In the genomic region with DNA sequence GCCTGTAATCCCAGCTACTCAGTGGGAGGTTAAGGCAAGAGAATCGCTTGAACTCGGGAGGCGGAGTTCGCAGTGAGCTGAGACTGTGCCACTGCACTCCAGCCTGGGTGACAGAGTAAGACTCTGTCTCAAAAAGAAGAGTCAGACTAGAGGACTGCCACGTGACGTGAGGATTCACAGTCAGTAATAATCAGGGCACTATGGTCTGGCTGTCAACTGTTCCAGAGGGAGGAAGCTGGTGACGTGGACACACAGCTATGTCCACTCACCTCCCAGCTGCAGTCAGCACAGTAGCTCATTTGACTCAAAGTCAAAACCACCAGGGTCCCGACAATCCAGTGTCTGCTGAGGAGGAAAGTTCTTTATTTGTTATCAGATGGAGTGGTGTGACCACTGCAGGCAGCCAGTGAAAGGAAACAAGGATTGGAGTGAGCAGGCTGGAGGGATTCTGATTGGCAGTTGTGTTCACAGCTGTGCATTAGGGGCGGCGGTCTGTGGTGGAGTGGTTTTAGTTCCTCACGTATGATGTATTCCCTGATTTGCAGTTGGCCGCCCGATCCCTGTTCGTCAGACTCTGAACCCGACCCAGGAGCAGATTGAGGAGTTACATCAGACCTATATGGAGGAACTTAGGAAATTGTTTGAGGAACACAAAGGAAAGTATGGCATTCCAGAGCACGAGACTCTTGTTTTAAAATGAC, we compare ENCODE assay signal across 1 cellular context.
TF ChIP-seq lines count a peak whose summit lies in the region.

No MANE protein-coding gene starts in this region.

TF ChIP-seq in HepG2, 621 proteins besides CTCF, POLR2A, EP300 and RAD21 (continued from another document and continues in another):
- TF ChIP-seq THAP11 (CRISPR knock-in tag; IDR thresholded peaks at IDR 0.05), result peak; percentile 80
- TF ChIP-seq, protein P1, sequence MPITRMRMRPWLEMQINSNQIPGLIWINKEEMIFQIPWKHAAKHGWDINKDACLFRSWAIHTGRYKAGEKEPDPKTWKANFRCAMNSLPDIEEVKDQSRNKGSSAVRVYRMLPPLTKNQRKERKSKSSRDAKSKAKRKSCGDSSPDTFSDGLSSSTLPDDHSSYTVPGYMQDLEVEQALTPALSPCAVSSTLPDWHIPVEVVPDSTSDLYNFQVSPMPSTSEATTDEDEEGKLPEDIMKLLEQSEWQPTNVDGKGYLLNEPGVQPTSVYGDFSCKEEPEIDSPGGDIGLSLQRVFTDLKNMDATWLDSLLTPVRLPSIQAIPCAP (CRISPR knock-in tag; IDR thresholded peaks at IDR 0.05; ENCODE audit: low read depth), result no peak
- TF ChIP-seq, protein P2, sequence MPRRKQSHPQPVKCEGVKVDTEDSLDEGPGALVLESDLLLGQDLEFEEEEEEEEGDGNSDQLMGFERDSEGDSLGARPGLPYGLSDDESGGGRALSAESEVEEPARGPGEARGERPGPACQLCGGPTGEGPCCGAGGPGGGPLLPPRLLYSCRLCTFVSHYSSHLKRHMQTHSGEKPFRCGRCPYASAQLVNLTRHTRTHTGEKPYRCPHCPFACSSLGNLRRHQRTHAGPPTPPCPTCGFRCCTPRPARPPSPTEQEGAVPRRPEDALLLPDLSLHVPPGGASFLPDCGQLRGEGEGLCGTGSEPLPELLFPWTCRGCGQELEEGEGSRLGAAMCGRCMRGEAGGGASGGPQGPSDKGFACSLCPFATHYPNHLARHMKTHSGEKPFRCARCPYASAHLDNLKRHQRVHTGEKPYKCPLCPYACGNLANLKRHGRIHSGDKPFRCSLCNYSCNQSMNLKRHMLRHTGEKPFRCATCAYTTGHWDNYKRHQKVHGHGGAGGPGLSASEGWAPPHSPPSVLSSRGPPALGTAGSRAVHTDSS (CRISPR knock-in tag; conservative IDR thresholded peaks at IDR 0.05), result 0 out of 2 replicates have a peak, but pooled peaks have one; percentile 43
- TF ChIP-seq MATR3 (CRISPR knock-in tag; IDR thresholded peaks at IDR 0.05), result no peak
- peak; percentile 91 for TF ChIP-seq ZNF547 (CRISPR knock-in tag; IDR thresholded peaks at IDR 0.05)
- no peak; the same call in 1 of the 2 replicates for TF ChIP-seq GLMP (CRISPR knock-in tag; IDR thresholded peaks at IDR 0.05; ENCODE audit: borderline replicate concordance)
- no peak for TF ChIP-seq ZZZ3 (CRISPR knock-in tag; IDR thresholded peaks at IDR 0.05; ENCODE audit: borderline replicate concordance)
- TF ChIP-seq, protein P3, sequence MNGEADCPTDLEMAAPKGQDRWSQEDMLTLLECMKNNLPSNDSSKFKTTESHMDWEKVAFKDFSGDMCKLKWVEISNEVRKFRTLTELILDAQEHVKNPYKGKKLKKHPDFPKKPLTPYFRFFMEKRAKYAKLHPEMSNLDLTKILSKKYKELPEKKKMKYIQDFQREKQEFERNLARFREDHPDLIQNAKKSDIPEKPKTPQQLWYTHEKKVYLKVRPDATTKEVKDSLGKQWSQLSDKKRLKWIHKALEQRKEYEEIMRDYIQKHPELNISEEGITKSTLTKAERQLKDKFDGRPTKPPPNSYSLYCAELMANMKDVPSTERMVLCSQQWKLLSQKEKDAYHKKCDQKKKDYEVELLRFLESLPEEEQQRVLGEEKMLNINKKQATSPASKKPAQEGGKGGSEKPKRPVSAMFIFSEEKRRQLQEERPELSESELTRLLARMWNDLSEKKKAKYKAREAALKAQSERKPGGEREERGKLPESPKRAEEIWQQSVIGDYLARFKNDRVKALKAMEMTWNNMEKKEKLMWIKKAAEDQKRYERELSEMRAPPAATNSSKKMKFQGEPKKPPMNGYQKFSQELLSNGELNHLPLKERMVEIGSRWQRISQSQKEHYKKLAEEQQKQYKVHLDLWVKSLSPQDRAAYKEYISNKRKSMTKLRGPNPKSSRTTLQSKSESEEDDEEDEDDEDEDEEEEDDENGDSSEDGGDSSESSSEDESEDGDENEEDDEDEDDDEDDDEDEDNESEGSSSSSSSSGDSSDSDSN (CRISPR knock-in tag; IDR thresholded peaks at IDR 0.05), result peak; percentile 60; the same call in 1 of the 2 replicates
- peak; percentile 88 for TF ChIP-seq AHR (CRISPR knock-in tag; IDR thresholded peaks at IDR 0.05)
- TF ChIP-seq, protein P4, sequence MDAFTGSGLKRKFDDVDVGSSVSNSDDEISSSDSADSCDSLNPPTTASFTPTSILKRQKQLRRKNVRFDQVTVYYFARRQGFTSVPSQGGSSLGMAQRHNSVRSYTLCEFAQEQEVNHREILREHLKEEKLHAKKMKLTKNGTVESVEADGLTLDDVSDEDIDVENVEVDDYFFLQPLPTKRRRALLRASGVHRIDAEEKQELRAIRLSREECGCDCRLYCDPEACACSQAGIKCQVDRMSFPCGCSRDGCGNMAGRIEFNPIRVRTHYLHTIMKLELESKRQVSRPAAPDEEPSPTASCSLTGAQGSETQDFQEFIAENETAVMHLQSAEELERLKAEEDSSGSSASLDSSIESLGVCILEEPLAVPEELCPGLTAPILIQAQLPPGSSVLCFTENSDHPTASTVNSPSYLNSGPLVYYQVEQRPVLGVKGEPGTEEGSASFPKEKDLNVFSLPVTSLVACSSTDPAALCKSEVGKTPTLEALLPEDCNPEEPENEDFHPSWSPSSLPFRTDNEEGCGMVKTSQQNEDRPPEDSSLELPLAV (CRISPR knock-in tag; conservative IDR thresholded peaks at IDR 0.05; ENCODE audit: low read depth), result no peak
- no peak for TF ChIP-seq GABPA (IDR thresholded peaks at IDR 0.05; ENCODE audit: low read depth, low read length)
- peak; percentile 73 for TF ChIP-seq GABPA (CRISPR knock-in tag; IDR thresholded peaks at IDR 0.05; ENCODE audit: low read depth)
- TF ChIP-seq GMEB1 (CRISPR knock-in tag; IDR thresholded peaks at IDR 0.05; ENCODE audit: borderline replicate concordance), result no peak; the same call in 1 of the 2 replicates
- no peak for TF ChIP-seq ZSCAN30 (CRISPR knock-in tag; IDR thresholded peaks at IDR 0.05)
- TF ChIP-seq RFX1 (IDR thresholded peaks at IDR 0.05), result no peak
- peak; percentile 95 for TF ChIP-seq MEF2D (CRISPR knock-in tag; IDR thresholded peaks at IDR 0.05)
- no peak for TF ChIP-seq SMARCE1 (IDR thresholded peaks at IDR 0.05; ENCODE audit: borderline replicate concordance)
- no peak for TF ChIP-seq MTF2 (CRISPR knock-in tag; IDR thresholded peaks at IDR 0.05; ENCODE audit: borderline replicate concordance)
- TF ChIP-seq HCFC1 (IDR thresholded peaks at IDR 0.05; ENCODE audit: low read depth, low read length), result no peak
- TF ChIP-seq DMAP1 (CRISPR knock-in tag; IDR thresholded peaks at IDR 0.05), result peak; percentile 95
- TF ChIP-seq ZNF614 (CRISPR knock-in tag; IDR thresholded peaks at IDR 0.05; ENCODE audit: borderline replicate concordance), result peak; percentile 96
- TF ChIP-seq ZNF546 (CRISPR knock-in tag; conservative IDR thresholded peaks at IDR 0.05), result no peak; the same call in 1 of the 2 replicates
- no peak for TF ChIP-seq ZNF776 (CRISPR knock-in tag; IDR thresholded peaks at IDR 0.05)
- TF ChIP-seq, protein P5, sequence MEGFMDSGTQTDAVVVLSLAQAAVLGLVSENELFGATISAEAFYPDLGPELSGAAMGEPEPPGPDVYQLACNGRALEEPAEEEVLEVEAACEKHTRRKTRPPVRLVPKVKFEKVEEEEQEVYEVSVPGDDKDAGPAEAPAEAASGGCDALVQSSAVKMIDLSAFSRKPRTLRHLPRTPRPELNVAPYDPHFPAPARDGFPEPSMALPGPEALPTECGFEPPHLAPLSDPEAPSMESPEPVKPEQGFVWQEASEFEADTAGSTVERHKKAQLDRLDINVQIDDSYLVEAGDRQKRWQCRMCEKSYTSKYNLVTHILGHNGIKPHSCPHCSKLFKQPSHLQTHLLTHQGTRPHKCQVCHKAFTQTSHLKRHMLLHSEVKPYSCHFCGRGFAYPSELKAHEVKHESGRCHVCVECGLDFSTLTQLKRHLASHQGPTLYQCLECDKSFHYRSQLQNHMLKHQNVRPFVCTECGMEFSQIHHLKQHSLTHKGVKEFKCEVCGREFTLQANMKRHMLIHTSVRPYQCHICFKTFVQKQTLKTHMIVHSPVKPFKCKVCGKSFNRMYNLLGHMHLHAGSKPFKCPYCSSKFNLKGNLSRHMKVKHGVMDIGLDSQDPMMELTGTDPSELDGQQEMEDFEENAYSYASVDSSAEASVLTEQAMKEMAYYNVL (CRISPR knock-in tag; IDR thresholded peaks at IDR 0.05; ENCODE audit: borderline replicate concordance), result peak; percentile 96; the same call in 1 of the 2 replicates
- TF ChIP-seq, protein P6, sequence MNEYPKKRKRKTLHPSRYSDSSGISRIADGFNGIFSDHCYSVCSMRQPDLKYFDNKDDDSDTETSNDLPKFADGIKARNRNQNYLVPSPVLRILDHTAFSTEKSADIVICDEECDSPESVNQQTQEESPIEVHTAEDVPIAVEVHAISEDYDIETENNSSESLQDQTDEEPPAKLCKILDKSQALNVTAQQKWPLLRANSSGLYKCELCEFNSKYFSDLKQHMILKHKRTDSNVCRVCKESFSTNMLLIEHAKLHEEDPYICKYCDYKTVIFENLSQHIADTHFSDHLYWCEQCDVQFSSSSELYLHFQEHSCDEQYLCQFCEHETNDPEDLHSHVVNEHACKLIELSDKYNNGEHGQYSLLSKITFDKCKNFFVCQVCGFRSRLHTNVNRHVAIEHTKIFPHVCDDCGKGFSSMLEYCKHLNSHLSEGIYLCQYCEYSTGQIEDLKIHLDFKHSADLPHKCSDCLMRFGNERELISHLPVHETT (CRISPR knock-in tag; conservative IDR thresholded peaks at IDR 0.05), result peak; percentile 50; the same call in 1 of the 2 replicates
- no peak for TF ChIP-seq HOXA7 (CRISPR knock-in tag; IDR thresholded peaks at IDR 0.05)
- TF ChIP-seq, protein P7, sequence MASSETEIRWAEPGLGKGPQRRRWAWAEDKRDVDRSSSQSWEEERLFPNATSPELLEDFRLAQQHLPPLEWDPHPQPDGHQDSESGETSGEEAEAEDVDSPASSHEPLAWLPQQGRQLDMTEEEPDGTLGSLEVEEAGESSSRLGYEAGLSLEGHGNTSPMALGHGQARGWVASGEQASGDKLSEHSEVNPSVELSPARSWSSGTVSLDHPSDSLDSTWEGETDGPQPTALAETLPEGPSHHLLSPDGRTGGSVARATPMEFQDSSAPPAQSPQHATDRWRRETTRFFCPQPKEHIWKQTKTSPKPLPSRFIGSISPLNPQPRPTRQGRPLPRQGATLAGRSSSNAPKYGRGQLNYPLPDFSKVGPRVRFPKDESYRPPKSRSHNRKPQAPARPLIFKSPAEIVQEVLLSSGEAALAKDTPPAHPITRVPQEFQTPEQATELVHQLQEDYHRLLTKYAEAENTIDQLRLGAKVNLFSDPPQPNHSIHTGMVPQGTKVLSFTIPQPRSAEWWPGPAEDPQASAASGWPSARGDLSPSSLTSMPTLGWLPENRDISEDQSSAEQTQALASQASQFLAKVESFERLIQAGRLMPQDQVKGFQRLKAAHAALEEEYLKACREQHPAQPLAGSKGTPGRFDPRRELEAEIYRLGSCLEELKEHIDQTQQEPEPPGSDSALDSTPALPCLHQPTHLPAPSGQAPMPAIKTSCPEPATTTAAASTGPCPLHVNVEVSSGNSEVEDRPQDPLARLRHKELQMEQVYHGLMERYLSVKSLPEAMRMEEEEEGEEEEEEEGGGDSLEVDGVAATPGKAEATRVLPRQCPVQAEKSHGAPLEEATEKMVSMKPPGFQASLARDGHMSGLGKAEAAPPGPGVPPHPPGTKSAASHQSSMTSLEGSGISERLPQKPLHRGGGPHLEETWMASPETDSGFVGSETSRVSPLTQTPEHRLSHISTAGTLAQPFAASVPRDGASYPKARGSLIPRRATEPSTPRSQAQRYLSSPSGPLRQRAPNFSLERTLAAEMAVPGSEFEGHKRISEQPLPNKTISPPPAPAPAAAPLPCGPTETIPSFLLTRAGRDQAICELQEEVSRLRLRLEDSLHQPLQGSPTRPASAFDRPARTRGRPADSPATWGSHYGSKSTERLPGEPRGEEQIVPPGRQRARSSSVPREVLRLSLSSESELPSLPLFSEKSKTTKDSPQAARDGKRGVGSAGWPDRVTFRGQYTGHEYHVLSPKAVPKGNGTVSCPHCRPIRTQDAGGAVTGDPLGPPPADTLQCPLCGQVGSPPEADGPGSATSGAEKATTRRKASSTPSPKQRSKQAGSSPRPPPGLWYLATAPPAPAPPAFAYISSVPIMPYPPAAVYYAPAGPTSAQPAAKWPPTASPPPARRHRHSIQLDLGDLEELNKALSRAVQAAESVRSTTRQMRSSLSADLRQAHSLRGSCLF (CRISPR knock-in tag; IDR thresholded peaks at IDR 0.05; ENCODE audit: borderline replicate concordance), result no peak
- TF ChIP-seq, protein P8, sequence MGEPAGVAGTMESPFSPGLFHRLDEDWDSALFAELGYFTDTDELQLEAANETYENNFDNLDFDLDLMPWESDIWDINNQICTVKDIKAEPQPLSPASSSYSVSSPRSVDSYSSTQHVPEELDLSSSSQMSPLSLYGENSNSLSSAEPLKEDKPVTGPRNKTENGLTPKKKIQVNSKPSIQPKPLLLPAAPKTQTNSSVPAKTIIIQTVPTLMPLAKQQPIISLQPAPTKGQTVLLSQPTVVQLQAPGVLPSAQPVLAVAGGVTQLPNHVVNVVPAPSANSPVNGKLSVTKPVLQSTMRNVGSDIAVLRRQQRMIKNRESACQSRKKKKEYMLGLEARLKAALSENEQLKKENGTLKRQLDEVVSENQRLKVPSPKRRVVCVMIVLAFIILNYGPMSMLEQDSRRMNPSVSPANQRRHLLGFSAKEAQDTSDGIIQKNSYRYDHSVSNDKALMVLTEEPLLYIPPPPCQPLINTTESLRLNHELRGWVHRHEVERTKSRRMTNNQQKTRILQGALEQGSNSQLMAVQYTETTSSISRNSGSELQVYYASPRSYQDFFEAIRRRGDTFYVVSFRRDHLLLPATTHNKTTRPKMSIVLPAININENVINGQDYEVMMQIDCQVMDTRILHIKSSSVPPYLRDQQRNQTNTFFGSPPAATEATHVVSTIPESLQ (CRISPR knock-in tag; conservative IDR thresholded peaks at IDR 0.05), result no peak; the same call in 1 of the 2 replicates
